Comparison of ENCODE assay signal across 8 cellular contexts in genomic region chr4:48830706-48831531, GRCh38. TPM values are rescaled to one million over a fixed set of nuclear protein-coding genes. Genes with fewer than 3 reads are reported as not detected.
DNase-seq lines count a peak whose midpoint lies in the region; ATAC-seq and TF ChIP-seq lines count a peak whose summit lies in the region.

Gene OCIAD1 (plus strand): TSS chr4:48831088. CDS start chr4:48832625, 1,537 bp downstream.

- DNase-seq in BJ (ENCODE audit: low read depth) (peak; percentile 97), NCI-H526 treated with DMSO at 0.1 percent for 48 hours (lab: John Stamatoyannopoulos, UW) (peak; percentile 95), coronary artery (ENCODE audit: low spot score) (peak; percentile 98)
- peak; percentile 98 for DNase-seq in activated CD4-positive, alpha-beta T cell treated with anti-CD3 and anti-CD28 coated beads, Interleukin-2, amount 10 ng/mL, durations not matched to agents 24 days and 14 days
- DNase-seq in stimulated activated CD4-positive, alpha-beta T cell treated with anti-CD3 and anti-CD28 coated beads, Interleukin-1b, Interleukin-23, amount 100 ng/mL, for 4 hours (ENCODE audit: low read depth in 2 of 2) = peak; percentile 81 to 88

- peaks cover 20% of the 10 kb centered on the region for H3K4me1 Mint-ChIP-seq in activated CD4-positive, alpha-beta T cell treated with anti-CD3 and anti-CD28 coated beads, Interleukin-2, amount 10 ng/mL, durations not matched to agents 24 days and 14 days

- ATAC-seq in GM19324 (IDR thresholded peaks at IDR 0.05; ENCODE audit: low FRiP score, unreplicated experiment) (peak; percentile 100), HG03469 (IDR thresholded peaks at IDR 0.05; ENCODE audit: unreplicated experiment) (peak; percentile 99)

- peaks cover 2% of the 10 kb centered on the region for H3K27me3 Mint-ChIP-seq in activated CD4-positive, alpha-beta T cell treated with anti-CD3 and anti-CD28 coated beads, Interleukin-2, amount 10 ng/mL, durations not matched to agents 24 days and 14 days

- H3K4me3 ChIP-seq in BJ (ENCODE audit: low read depth, low read length) (peak within 1 kb of the TSS; percentile 78), coronary artery (peak within 1 kb of the TSS; percentile 97)

- TF ChIP-seq CTCF in BJ (IDR thresholded peaks at IDR 0.05; ENCODE audit: insufficient read depth, low read depth, low read length) = no peak
- TF ChIP-seq CTCF in coronary artery (IDR thresholded peaks at IDR 0.05) = no peak

- H3K9me3 Mint-ChIP-seq in activated CD4-positive, alpha-beta T cell treated with anti-CD3 and anti-CD28 coated beads, Interleukin-2, amount 10 ng/mL, durations not matched to agents 24 days and 14 days = peaks cover 7% of the 10 kb centered on the region

- CTCF ChIA-PET in BJ (lab: Yijun Ruan, JAX) = interaction anchor here (0.6 kb wide), 1 partner anchor 43 kb away, joined by 4 read pairs; no protein-coding TSS in a partner anchor

- peaks cover 8% of the 10 kb centered on the region for H3K36me3 ChIP-seq in BJ (ENCODE audit: control insufficient read depth, insufficient read depth, low read length)

- POLR2A ChIA-PET in BJ (lab: Charles Lee) = no interaction called here

- intact Hi-C loops in activated CD4-positive, alpha-beta T cell treated with anti-CD3 and anti-CD28 coated beads, Interleukin-2, amount 10 ng/mL, durations not matched to agents 24 days and 14 days (cut with micrococcal nuclease) = loop anchor here (1.0 to 5.0 kb wide), 8 partner anchors 51 to 916 kb away; partner anchors contain the start of genes FRYL, NFXL1, OCIAD2 and SLAIN2

- H3K27me3 ChIP-seq in BJ (ENCODE audit: control insufficient read depth, insufficient read depth, low read length) (no peaks in the 10 kb centered on the region), layer of hippocampus (ENCODE audit: control insufficient read depth, insufficient read depth, low read length) (no peaks in the 10 kb centered on the region)

- H3K27ac Mint-ChIP-seq in activated CD4-positive, alpha-beta T cell treated with anti-CD3 and anti-CD28 coated beads, Interleukin-2, amount 10 ng/mL, durations not matched to agents 24 days and 14 days = peak within 1 kb of the TSS; percentile 100

- peak within 1 kb of the TSS; percentile 90 to 97 for H3K27ac ChIP-seq in coronary artery
- H3K27ac ChIP-seq in layer of hippocampus (ENCODE audit: low read depth, low read length) = peak within 1 kb of the TSS; percentile 92

- H3K4me3 Mint-ChIP-seq in activated CD4-positive, alpha-beta T cell treated with anti-CD3 and anti-CD28 coated beads, Interleukin-2, amount 10 ng/mL, durations not matched to agents 24 days and 14 days = peak within 1 kb of the TSS; percentile 97

- peaks cover 29% of the 10 kb centered on the region for H3K36me3 Mint-ChIP-seq in activated CD4-positive, alpha-beta T cell treated with anti-CD3 and anti-CD28 coated beads, Interleukin-2, amount 10 ng/mL, durations not matched to agents 24 days and 14 days (ENCODE audit: low read depth)

RNA-seq across cellular contexts. Expression of gene OCIAD1, which starts in this region (rescaled TPM):
- 103 and 162 TPM in 2 replicates for polyA plus RNA-seq in BJ (2011; rRNA removed)
- polyA minus RNA-seq in BJ (2011; rRNA and poly(A)+ RNA removed) = 39.9 and 68.7 TPM in 2 replicates
- total RNA-seq in activated CD4-positive, alpha-beta T cell treated with anti-CD3 and anti-CD28 coated beads, Interleukin-2, amount 10 ng/mL, durations not matched to agents 24 days and 14 days = 116 and 130 TPM in 2 replicates

Comparison
In these comparisons a context has a peak if more than half of its experiments do, and no peak if none do; other contexts are left out.
1. Peak in every context shown above with its lines: DNase-seq, ATAC-seq, H3K4me3 ChIP-seq and H3K27ac ChIP-seq.